34 cellular contexts compared by ENCODE assay signal in genomic region chr10:12911795-12912194, GRCh38.
"Had no signal": no experiment of that assay in that cellular context is flagged by ENCODE, and none has a peak within 500 bp of the region (broad histone marks: within the 10 kb centered on the region; RNA-seq: fewer than 3 reads in every experiment).

No MANE protein-coding gene starts in this region.

- H3K4me3 ChIP-seq: MG63 had no signal

- H3K36me3 ChIP-seq: MG63 had no signal

- DNase-seq: Karpas-422, Kasumi-1, MG63, MM.1S, MV-4-11, NCI-H1048, NCI-H1092, NCI-H1092 treated with DMSO at 0.1 percent for 48 hours, NCI-H1105, NCI-H1105 treated with DMSO at 0.1 percent for 48 hours, NCI-H1417, NCI-H1417 treated with DMSO at 0.1 percent for 48 hours, NCI-H1436, NCI-H1436 treated with DMSO at 0.1 percent for 48 hours, NCI-H146, NCI-H1694, NCI-H1694 treated with DMSO at 0.1 percent for 48 hours, NCI-H187, NCI-H187 treated with DMSO at 0.1 percent for 48 hours, NCI-H1930, NCI-H2029, NCI-H2029 treated with DMSO at 0.1 percent for 48 hours, NCI-H2081, NCI-H2081 treated with DMSO at 0.1 percent for 48 hours, NCI-H2107, NCI-H2171, NCI-H2171 treated with DMSO at 0.1 percent for 48 hours, NCI-H2227 treated with DMSO at 0.1 percent for 48 hours, NCI-H226, NCI-H345, NCI-H446, NCI-H446 treated with DMSO at 0.1 percent for 48 hours, NCI-H510A, NCI-H510A treated with DMSO at 0.1 percent for 48 hours had no signal

- H3K27me3 ChIP-seq: MG63 had no signal
